In the genomic region with DNA sequence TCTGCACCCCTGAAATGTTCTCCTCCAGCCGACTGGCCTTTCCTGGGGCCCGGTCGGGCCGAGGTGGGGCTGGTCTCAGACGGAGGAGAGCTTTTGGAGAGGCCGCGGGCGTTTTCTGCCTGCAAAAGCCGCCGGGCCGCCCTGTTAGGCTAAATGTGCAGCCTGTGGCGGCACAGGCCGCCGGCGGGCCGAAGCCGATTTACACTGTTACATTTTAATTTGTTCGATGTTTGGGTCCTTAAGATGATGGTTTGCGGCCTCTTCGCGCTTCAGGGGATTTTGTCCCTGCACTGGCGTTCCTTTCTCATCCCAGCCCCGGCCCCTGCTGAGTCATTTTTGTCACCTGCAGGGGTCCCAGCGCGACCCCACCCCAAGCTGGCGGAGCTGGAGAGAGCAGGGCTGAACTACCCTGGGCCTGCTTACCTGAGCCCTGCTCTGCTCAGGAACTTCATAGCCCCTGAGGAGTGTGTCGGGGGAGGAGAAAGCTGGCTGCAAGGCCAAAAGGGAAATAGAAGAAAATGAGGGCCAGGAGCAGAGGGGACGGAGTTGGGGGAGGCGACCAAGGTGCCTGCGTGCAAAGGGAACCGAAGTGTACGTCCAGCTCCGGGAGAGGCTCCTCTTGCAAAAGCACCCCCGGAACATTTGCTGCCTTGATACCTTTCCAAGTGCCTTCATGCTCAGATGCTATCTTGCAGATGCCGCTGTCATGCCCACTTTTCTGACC, we compare ENCODE assay signal across 8 cellular contexts. TPM values are rescaled to one million over a fixed set of nuclear protein-coding genes. Genes with fewer than 3 reads are reported as not detected.
DNase-seq lines count a peak whose midpoint lies in the region; ATAC-seq and TF ChIP-seq lines count a peak whose summit lies in the region.

No MANE protein-coding gene starts in this region.

- ATAC-seq in HG02970 (IDR thresholded peaks at IDR 0.05; ENCODE audit: low FRiP score, unreplicated experiment) (peak; percentile 12), PC-3 (peak; percentile 28), HG03565 (IDR thresholded peaks at IDR 0.05; ENCODE audit: unreplicated experiment) (no peak)

- peaks cover 5% of the 10 kb centered on the region; the same call in 1 of the 2 replicates for H3K36me3 ChIP-seq in PC-3 (ENCODE audit: low read depth, low read length)
- H3K36me3 ChIP-seq in liver (ENCODE audit: control insufficient read depth in 4 of 4, insufficient read depth in 3 of 4, low read depth in 1 of 4, low read length in 3 of 4), result peaks cover 0 to 4% (median 0%) of the 10 kb centered on the region in 4 donors

- H3K9me2 ChIP-seq in PC-3 (replicated peaks; ENCODE audit: low read length), result no peaks in the 10 kb centered on the region

- H3K27me3 ChIP-seq in PC-3 (ENCODE audit: low read length), result no peaks in the 10 kb centered on the region
- no peaks in the 10 kb centered on the region for H3K27me3 ChIP-seq in liver (ENCODE audit: control insufficient read depth in 4 of 4, insufficient read depth in 4 of 4, low read length in 3 of 4)

- peak overlapping the region; percentile 95 for H3K4me2 ChIP-seq in PC-3 (ENCODE audit: low read length)

- WGBS in liver, result 7% methylated on average over 35 of the region's 35 CpGs

- intact Hi-C loops in PC-3 (cut with micrococcal nuclease), result no loop called here

- POLR2A ChIA-PET in PC-3 (lab: Charles Lee; ENCODE audit: unreplicated experiment), result no interaction called here

- TSS peak; percentile 87 for BruUV-seq in PC-3 (replicated peaks; lab: Mats Ljungman, UMichigan)

- H4K20me1 ChIP-seq in PC-3 (ENCODE audit: low read length), result peaks cover 20% of the 10 kb centered on the region

- no peak for TF ChIP-seq RAD21 in liver (IDR thresholded peaks at IDR 0.05)

- peak; percentile 80 for DNase-seq in DMS53 (lab: John Stamatoyannopoulos, UW)
- DNase-seq in DMS53 treated with DMSO at 0.1 percent for 48 hours (lab: John Stamatoyannopoulos, UW; ENCODE audit: unreplicated experiment), result no peak
- DNase-seq in PC-3, result peak; percentile 27
- DNase-seq in cerebellar cortex (ENCODE audit: low spot score), result peak; percentile 42
- DNase-seq in substantia nigra (lab: John Stamatoyannopoulos, UW), result peak in 37 of 49 donors; percentile 5 to 64 (median 30)

- TF ChIP-seq CTCF in PC-3 (conservative IDR thresholded peaks at IDR 0.05; ENCODE audit: low read depth, low read length) (no peak), liver (IDR thresholded peaks at IDR 0.05; ENCODE audit: low read depth, low read length, missing input control) (no peak)

- CTCF ChIA-PET in PC-3 (lab: Charles Lee), result no interaction called here

- H3K4me3 ChIP-seq in PC-3 (ENCODE audit: low read length) (peak overlapping the region; percentile 72), liver (ENCODE audit: low read depth in 1 of 3, low read length in 3 of 3) (peak overlapping the region; percentile 59 to 77 (median 69))

- peaks cover 41% of the 10 kb centered on the region for H3K4me1 ChIP-seq in PC-3 (ENCODE audit: insufficient read depth, low read length)
- peaks cover 5 to 27% (median 19%) of the 10 kb centered on the region in 4 donors for H3K4me1 ChIP-seq in liver (ENCODE audit: control insufficient read depth in 4 of 4, insufficient read depth in 4 of 4, low read length in 3 of 4)

- H3K27ac ChIP-seq in PC-3 (ENCODE audit: low read length) (peak overlapping the region; percentile 51), liver (ENCODE audit: low read depth in 1 of 2, low read length in 2 of 2) (peak overlapping the region; percentile 72 to 75), substantia nigra (ENCODE audit: low read depth, low read length, poor library complexity, severe bottlenecking) (peak overlapping the region; percentile 85)

- peaks cover 39% of the 10 kb centered on the region for H3K79me2 ChIP-seq in PC-3 (ENCODE audit: low read length)

- H3K9me3 ChIP-seq in PC-3 (ENCODE audit: low read length) (no peaks in the 10 kb centered on the region), liver (ENCODE audit: control insufficient read depth in 4 of 4, low read length in 3 of 4) (no peaks in the 10 kb centered on the region)

- peak overlapping the region; percentile 78 for H3K9ac ChIP-seq in PC-3 (ENCODE audit: low read length)
- H3K9ac ChIP-seq in liver (ENCODE audit: low read depth in 1 of 2, low read length in 2 of 2), result peak overlapping the region; percentile 20 to 45

- H3F3A ChIP-seq in PC-3 (ENCODE audit: low read length, unreplicated experiment), result no peaks in the 10 kb centered on the region

- H2AFZ ChIP-seq in PC-3 (ENCODE audit: low read length), result peak overlapping the region; percentile 87

TF ChIP-seq in liver, 16 proteins besides CTCF, POLR2A, EP300 and RAD21:
- TF ChIP-seq, protein P1, sequence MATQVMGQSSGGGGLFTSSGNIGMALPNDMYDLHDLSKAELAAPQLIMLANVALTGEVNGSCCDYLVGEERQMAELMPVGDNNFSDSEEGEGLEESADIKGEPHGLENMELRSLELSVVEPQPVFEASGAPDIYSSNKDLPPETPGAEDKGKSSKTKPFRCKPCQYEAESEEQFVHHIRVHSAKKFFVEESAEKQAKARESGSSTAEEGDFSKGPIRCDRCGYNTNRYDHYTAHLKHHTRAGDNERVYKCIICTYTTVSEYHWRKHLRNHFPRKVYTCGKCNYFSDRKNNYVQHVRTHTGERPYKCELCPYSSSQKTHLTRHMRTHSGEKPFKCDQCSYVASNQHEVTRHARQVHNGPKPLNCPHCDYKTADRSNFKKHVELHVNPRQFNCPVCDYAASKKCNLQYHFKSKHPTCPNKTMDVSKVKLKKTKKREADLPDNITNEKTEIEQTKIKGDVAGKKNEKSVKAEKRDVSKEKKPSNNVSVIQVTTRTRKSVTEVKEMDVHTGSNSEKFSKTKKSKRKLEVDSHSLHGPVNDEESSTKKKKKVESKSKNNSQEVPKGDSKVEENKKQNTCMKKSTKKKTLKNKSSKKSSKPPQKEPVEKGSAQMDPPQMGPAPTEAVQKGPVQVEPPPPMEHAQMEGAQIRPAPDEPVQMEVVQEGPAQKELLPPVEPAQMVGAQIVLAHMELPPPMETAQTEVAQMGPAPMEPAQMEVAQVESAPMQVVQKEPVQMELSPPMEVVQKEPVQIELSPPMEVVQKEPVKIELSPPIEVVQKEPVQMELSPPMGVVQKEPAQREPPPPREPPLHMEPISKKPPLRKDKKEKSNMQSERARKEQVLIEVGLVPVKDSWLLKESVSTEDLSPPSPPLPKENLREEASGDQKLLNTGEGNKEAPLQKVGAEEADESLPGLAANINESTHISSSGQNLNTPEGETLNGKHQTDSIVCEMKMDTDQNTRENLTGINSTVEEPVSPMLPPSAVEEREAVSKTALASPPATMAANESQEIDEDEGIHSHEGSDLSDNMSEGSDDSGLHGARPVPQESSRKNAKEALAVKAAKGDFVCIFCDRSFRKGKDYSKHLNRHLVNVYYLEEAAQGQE (IDR thresholded peaks at IDR 0.05), result no peak
- no peak for TF ChIP-seq FOXA1 (IDR thresholded peaks at IDR 0.05)
- TF ChIP-seq, protein P2, sequence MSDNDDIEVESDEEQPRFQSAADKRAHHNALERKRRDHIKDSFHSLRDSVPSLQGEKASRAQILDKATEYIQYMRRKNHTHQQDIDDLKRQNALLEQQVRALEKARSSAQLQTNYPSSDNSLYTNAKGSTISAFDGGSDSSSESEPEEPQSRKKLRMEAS (IDR thresholded peaks at IDR 0.05), result no peak
- TF ChIP-seq FOXA2 (IDR thresholded peaks at IDR 0.05), result no peak
- TF ChIP-seq GABPA (IDR thresholded peaks at IDR 0.05 in 1 of 2, conservative IDR thresholded peaks at IDR 0.05 in 1 of 2), result no peak

RNA-seq across cellular contexts. Expression of a gene that starts 0.9 kb away (rescaled TPM):
- total RNA-seq in PC-3 (2014; rRNA removed) (153 and 155 TPM in 2 replicates), liver (10 to 100 TPM; 32.5 to 77.9 TPM)
- polyA plus RNA-seq in liver, result 10 to 100 TPM; 34.0 to 37.1 TPM
